ENCODE assay signal across 19 cellular contexts in the genomic region with DNA sequence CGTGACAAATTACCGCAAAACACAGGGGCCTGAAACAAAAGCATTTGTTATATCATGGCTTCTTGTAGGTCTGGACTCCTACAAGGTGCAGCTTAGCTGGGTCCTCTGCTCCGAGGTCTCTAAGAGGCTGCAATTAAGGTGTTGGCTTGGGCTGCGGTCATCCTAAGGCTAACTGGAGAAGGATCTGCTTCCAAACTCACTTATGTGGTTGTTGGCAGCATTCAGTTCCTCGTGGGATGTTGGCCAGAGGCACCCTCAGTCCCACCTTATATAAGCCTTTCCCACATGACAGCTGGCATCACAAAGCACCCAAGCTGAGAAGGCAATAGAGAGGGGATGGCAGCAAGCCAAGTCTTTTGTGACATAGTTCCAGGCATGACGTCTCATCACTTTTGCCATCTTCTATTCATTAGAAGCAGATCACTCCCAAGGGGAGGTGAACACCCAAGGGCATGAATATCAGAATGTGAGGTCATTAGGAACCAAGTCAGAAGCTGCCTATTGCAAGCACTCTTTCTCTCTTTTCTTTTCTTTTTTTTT. TPM values are rescaled to one million over a fixed set of nuclear protein-coding genes. Genes with fewer than 3 reads are reported as not detected.
DNase-seq lines count a peak whose midpoint lies in the region; ATAC-seq and TF ChIP-seq lines count a peak whose summit lies in the region.
"Had no signal": no experiment of that assay in that cellular context is flagged by ENCODE, and none has a peak within 500 bp of the region (broad histone marks: within the 10 kb centered on the region; RNA-seq: fewer than 3 reads in every experiment).

No MANE protein-coding gene starts in this region.

- no peak overlapping the region for H3K4me3 Mint-ChIP-seq in GM23338
- H3K4me3 Mint-ChIP-seq: B cell, nephron progenitor cell had no signal

- H3K27ac Mint-ChIP-seq in GM23338, result no peak overlapping the region
- H3K27ac Mint-ChIP-seq: activated naive CD4-positive, alpha-beta T cell treated with anti-CD3 and anti-CD28 coated beads, Interleukin-2, amount 50 U/mL, for 72 hours; B cell; nephron progenitor cell had no signal

- H3K36me3 ChIP-seq in GM23338 (ENCODE audit: insufficient read depth), result no peaks in the 10 kb centered on the region
- H3K36me3 ChIP-seq: prostate gland, spleen, transverse colon had no signal

- H3K36me3 Mint-ChIP-seq in GM23338 (ENCODE audit: low read depth), result no peaks in the 10 kb centered on the region
- H3K36me3 Mint-ChIP-seq: activated naive CD4-positive, alpha-beta T cell treated with anti-CD3 and anti-CD28 coated beads, Interleukin-2, amount 50 U/mL, for 72 hours had no signal

- no peaks in the 10 kb centered on the region for H3F3A ChIP-seq in GM23338 (replicated peaks; ENCODE audit: low read depth)

- no peak for ATAC-seq in GM23338
- no peak for ATAC-seq in HG02973 (IDR thresholded peaks at IDR 0.05; ENCODE audit: unreplicated experiment)
- ATAC-seq in GM18511 (IDR thresholded peaks at IDR 0.05; ENCODE audit: unreplicated experiment), result no peak
- ATAC-seq: activated naive CD4-positive, alpha-beta T cell treated with anti-CD3 and anti-CD28 coated beads, Interleukin-2, amount 50 U/mL, for 72 hours; HCT116 had no signal

- 0 out of 2 replicates have a peak overlapping the region, but pooled peaks have one; percentile 47 for H2AFZ ChIP-seq in GM23338

- H4K20me1 ChIP-seq in GM23338 (replicated peaks; ENCODE audit: insufficient read depth), result no peaks in the 10 kb centered on the region

- H3K27me3 Mint-ChIP-seq in GM23338 (ENCODE audit: insufficient read depth, low read depth, poor library complexity), result peaks cover 4% of the 10 kb centered on the region

- H3K27me3 ChIP-seq in GM23338 (ENCODE audit: insufficient read depth), result no peaks in the 10 kb centered on the region

- TF ChIP-seq CTCF in GM23338 (conservative IDR thresholded peaks at IDR 0.05; ENCODE audit: low read depth in 2 of 2), result no peak

- H3K4me1 ChIP-seq in GM23338 (ENCODE audit: insufficient read depth), result no peaks in the 10 kb centered on the region
- H3K4me1 ChIP-seq: spleen had no signal

- H3K79me2 ChIP-seq in GM23338 (replicated peaks; ENCODE audit: insufficient read depth), result no peaks in the 10 kb centered on the region

- DNase-seq in COLO668 (lab: John Stamatoyannopoulos, UW; ENCODE audit: unreplicated experiment), result peak; percentile 58
- no peak for DNase-seq in GM23338 (ENCODE audit: low spot score)
- DNase-seq in NCI-H2081 (lab: John Stamatoyannopoulos, UW), result peak; percentile 79 to 88
- peak; percentile 48 for DNase-seq in RPMI8226
- DNase-seq in stimulated activated CD4-positive, alpha-beta T cell treated with anti-CD3 and anti-CD28 coated beads, Interleukin-2, amount 100 ng/mL, for 24 hours, result no peak
- DNase-seq in NCI-H82 treated with DMSO at 0.1 percent for 48 hours (lab: John Stamatoyannopoulos, UW; ENCODE audit: unreplicated experiment), result no peak
- DNase-seq: activated CD4-positive, alpha-beta T cell treated with anti-CD3 and anti-CD28 coated beads, Interleukin-2, amount 50 U/mL, for 4 hours; activated T-cell treated with anti-CD3 and anti-CD28 coated beads, Interleukin-2, amount 50 U/mL, for 1 hour; mesenchymal stem cell; nephron progenitor cell; spleen; SW 1271; transverse colon had no signal

- H3K4me1 Mint-ChIP-seq in GM23338, result no peaks in the 10 kb centered on the region
- H3K4me1 Mint-ChIP-seq: B cell had no signal

- no peak overlapping the region for H3K27ac ChIP-seq in GM23338 (ENCODE audit: low read depth)
- H3K27ac ChIP-seq: prostate gland, spleen, transverse colon had no signal

- no peak overlapping the region for H3K4me2 ChIP-seq in GM23338

- no peak overlapping the region for H3K4me3 ChIP-seq in GM23338
- H3K4me3 ChIP-seq: prostate gland, spleen, transverse colon had no signal

- H3K9me2 ChIP-seq in GM23338 (ENCODE audit: insufficient read depth), result no peaks in the 10 kb centered on the region

- no peaks in the 10 kb centered on the region for H3K9me3 Mint-ChIP-seq in GM23338
- H3K9me3 Mint-ChIP-seq: activated naive CD4-positive, alpha-beta T cell treated with anti-CD3 and anti-CD28 coated beads, Interleukin-2, amount 50 U/mL, for 72 hours had no signal

TF ChIP-seq in GM23338, 12 proteins besides CTCF, POLR2A, EP300 and RAD21 (continues in another document):
- TF ChIP-seq NANOG (IDR thresholded peaks at IDR 0.05; ENCODE audit: borderline replicate concordance), result no peak
- TF ChIP-seq JUNB (IDR thresholded peaks at IDR 0.05; ENCODE audit: unreplicated experiment), result no peak
- TF ChIP-seq EZH2phosphoT487 (IDR thresholded peaks at IDR 0.05; ENCODE audit: unreplicated experiment), result no peak
- TF ChIP-seq POLR2AphosphoS5 (IDR thresholded peaks at IDR 0.05; ENCODE audit: low read depth), result no peak
- TF ChIP-seq, protein P1, sequence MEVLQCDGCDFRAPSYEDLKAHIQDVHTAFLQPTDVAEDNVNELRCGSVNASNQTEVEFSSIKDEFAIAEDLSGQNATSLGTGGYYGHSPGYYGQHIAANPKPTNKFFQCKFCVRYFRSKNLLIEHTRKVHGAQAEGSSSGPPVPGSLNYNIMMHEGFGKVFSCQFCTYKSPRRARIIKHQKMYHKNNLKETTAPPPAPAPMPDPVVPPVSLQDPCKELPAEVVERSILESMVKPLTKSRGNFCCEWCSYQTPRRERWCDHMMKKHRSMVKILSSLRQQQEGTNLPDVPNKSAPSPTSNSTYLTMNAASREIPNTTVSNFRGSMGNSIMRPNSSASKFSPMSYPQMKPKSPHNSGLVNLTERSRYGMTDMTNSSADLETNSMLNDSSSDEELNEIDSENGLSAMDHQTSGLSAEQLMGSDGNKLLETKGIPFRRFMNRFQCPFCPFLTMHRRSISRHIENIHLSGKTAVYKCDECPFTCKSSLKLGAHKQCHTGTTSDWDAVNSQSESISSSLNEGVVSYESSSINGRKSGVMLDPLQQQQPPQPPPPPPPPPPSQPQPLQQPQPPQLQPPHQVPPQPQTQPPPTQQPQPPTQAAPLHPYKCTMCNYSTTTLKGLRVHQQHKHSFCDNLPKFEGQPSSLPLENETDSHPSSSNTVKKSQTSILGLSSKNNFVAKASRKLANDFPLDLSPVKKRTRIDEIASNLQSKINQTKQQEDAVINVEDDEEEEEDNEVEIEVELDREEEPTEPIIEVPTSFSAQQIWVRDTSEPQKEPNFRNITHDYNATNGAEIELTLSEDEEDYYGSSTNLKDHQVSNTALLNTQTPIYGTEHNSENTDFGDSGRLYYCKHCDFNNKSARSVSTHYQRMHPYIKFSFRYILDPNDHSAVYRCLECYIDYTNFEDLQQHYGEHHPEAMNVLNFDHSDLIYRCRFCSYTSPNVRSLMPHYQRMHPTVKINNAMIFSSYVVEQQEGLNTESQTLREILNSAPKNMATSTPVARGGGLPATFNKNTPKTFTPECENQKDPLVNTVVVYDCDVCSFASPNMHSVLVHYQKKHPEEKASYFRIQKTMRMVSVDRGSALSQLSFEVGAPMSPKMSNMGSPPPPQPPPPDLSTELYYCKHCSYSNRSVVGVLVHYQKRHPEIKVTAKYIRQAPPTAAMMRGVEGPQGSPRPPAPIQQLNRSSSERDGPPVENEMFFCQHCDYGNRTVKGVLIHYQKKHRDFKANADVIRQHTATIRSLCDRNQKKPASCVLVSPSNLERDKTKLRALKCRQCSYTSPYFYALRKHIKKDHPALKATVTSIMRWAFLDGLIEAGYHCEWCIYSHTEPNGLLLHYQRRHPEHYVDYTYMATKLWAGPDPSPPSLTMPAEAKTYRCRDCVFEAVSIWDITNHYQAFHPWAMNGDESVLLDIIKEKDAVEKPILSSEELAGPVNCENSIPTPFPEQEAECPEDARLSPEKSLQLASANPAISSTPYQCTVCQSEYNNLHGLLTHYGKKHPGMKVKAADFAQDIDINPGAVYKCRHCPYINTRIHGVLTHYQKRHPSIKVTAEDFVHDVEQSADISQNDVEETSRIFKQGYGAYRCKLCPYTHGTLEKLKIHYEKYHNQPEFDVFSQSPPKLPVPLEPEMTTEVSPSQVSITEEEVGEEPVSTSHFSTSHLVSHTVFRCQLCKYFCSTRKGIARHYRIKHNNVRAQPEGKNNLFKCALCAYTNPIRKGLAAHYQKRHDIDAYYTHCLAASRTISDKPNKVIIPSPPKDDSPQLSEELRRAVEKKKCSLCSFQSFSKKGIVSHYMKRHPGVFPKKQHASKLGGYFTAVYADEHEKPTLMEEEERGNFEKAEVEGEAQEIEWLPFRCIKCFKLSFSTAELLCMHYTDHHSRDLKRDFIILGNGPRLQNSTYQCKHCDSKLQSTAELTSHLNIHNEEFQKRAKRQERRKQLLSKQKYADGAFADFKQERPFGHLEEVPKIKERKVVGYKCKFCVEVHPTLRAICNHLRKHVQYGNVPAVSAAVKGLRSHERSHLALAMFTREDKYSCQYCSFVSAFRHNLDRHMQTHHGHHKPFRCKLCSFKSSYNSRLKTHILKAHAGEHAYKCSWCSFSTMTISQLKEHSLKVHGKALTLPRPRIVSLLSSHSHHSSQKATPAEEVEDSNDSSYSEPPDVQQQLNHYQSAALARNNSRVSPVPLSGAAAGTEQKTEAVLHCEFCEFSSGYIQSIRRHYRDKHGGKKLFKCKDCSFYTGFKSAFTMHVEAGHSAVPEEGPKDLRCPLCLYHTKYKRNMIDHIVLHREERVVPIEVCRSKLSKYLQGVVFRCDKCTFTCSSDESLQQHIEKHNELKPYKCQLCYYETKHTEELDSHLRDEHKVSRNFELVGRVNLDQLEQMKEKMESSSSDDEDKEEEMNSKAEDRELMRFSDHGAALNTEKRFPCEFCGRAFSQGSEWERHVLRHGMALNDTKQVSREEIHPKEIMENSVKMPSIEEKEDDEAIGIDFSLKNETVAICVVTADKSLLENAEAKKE (CRISPR knock-in tag; IDR thresholded peaks at IDR 0.05), result no peak
- TF ChIP-seq, protein P2, sequence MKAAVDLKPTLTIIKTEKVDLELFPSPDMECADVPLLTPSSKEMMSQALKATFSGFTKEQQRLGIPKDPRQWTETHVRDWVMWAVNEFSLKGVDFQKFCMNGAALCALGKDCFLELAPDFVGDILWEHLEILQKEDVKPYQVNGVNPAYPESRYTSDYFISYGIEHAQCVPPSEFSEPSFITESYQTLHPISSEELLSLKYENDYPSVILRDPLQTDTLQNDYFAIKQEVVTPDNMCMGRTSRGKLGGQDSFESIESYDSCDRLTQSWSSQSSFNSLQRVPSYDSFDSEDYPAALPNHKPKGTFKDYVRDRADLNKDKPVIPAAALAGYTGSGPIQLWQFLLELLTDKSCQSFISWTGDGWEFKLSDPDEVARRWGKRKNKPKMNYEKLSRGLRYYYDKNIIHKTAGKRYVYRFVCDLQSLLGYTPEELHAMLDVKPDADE (IDR thresholded peaks at IDR 0.05), result no peak
- no peak for TF ChIP-seq CREB1 (CRISPR knock-in tag; IDR thresholded peaks at IDR 0.05; ENCODE audit: low read depth)

RNA-seq across cellular contexts. Expression of a gene that starts 47.9 kb away (rescaled TPM):
- 11.8 and 12.7 TPM in 2 replicates for total RNA-seq in GM23338 (2014; rRNA removed; shearing (Covaris generic))
- 8.8 and 9.7 TPM in 2 replicates for polyA plus RNA-seq in GM23338 (2016; fragmentation: Nextera tagmentation; extraction: Ambion mirVana)

Comparison
In these comparisons a context has a peak if more than half of its experiments do, and no peak if none do; other contexts are left out.
1. DNase-seq: peak in COLO668 (single experiment), NCI-H2081 (2 of 2) and RPMI8226 (single experiment); none in GM23338 (single experiment), stimulated activated CD4-positive, alpha-beta T cell treated with anti-CD3 and anti-CD28 coated beads, Interleukin-2, amount 100 ng/mL, for 24 hours (0 of 2) and NCI-H82 treated with DMSO at 0.1 percent for 48 hours (single experiment).